ENCODE assay signal across 27 cellular contexts in the genomic region with DNA sequence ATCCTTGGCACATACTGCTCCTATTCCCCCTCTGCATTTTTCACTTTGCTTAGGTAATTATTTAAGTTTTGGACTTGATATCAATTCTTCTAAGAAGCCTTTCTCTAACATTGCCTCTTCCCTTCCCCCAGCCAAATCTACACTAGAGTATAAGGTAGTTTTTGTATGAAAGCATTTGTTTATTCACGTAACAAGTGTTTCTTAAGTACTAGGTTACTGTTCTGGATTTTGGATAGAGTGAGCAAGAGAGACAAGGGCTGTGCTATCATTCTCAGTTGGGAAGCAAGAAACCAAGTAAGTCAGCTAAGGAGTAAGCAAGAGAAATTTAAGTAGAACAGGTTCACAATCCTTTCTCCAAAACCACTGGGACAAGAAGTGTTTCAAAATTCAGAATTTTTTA. TPM values are rescaled to one million over a fixed set of nuclear protein-coding genes. Genes with fewer than 3 reads are reported as not detected.
"Had no signal": no experiment of that assay in that cellular context is flagged by ENCODE, and none has a peak within 500 bp of the region (broad histone marks: within the 10 kb centered on the region; RNA-seq: fewer than 3 reads in every experiment).

No MANE protein-coding gene starts in this region.

- DNase-seq: hypothalamus; immature natural killer cell; left cardiac atrium; lower lobe of right lung; mammary epithelial cell; mesenchymal stem cell; naive thymus-derived CD8-positive, alpha-beta T cell; nucleus accumbens; pancreas; posterior cingulate gyrus; retina; right cardiac atrium; stimulated activated CD4-positive, alpha-beta T cell treated with anti-CD3 and anti-CD28 coated beads, Interleukin-12 subunit alpha, Interleukin-12 subunit beta, amount 100 ng/mL, for 4 hours; stimulated activated CD4-positive, alpha-beta T cell treated with anti-CD3 and anti-CD28 coated beads, Interleukin-15, amount 100 ng/mL, for 24 hours; stimulated activated CD4-positive, alpha-beta T cell treated with anti-CD3 and anti-CD28 coated beads, Interleukin-2, amount 100 ng/mL, for 24 hours; stimulated activated CD4-positive, alpha-beta T cell treated with anti-CD3 and anti-CD28 coated beads, Interleukin-4, amount 100 ng/mL, for 1 hour; stimulated activated naive B cell treated with anti-CD40 and anti-IgM and Interleukin-4, amounts not matched to agents 10 μg/mL and 1 μg/mL and 100 μg/mL, for 72 hours; stimulated activated naive CD8-positive, alpha-beta T cell treated with anti-CD3 and anti-CD28 coated beads, Interleukin-15, Interleukin-2, amounts not matched to agents 100 U/mL and 50 U/mL, for 24 hours; stomach; testis; thyroid gland; transverse colon; upper lobe of left lung had no signal

- H3K4me3 ChIP-seq: lower lobe of right lung, pancreas, prostate gland, skin epidermis, stomach, testis, thyroid gland, transverse colon, upper lobe of left lung had no signal

- H3K36me3 ChIP-seq: lower lobe of right lung, pancreas, prostate gland, stomach, thyroid gland, transverse colon, upper lobe of left lung had no signal

- ATAC-seq: left cardiac atrium; left lobe of liver; naive thymus-derived CD8-positive, alpha-beta T cell; pancreas; right cardiac atrium; sciatic nerve; stimulated activated naive CD8-positive, alpha-beta T cell treated with anti-CD3 and anti-CD28 coated beads, Interleukin-15, Interleukin-2, amounts not matched to agents 100 U/mL and 50 U/mL, for 24 hours had no signal

- H3K27me3 ChIP-seq: pancreas, stomach, testis, thyroid gland, transverse colon, upper lobe of left lung had no signal

- H3K9me3 ChIP-seq: lower lobe of right lung, pancreas, prostate gland, testis, thyroid gland, transverse colon, upper lobe of left lung had no signal

- H3K27ac ChIP-seq: lower lobe of right lung, pancreas, prostate gland, skin epidermis, stomach, testis, thyroid gland, transverse colon had no signal

- H3K4me1 ChIP-seq: lower lobe of right lung, pancreas, prostate gland, testis, thyroid gland had no signal

RNA-seq across cellular contexts. Expression of gene HHIP, which starts 55.9 kb away (rescaled TPM):
- total RNA-seq: naive thymus-derived CD8-positive, alpha-beta T cell had no signal
